In genomic region chr19:11256189-11256588, GRCh38 we compare ENCODE assay signal across 18 cellular contexts. TPM values are rescaled to one million over a fixed set of nuclear protein-coding genes. Genes with fewer than 3 reads are reported as not detected.
A peak's percentile ranks its signal among the peaks of the same experiment; 100 is the strongest.
DNase-seq lines count a peak whose midpoint lies in the region; ATAC-seq, FAIRE-seq and TF ChIP-seq lines count a peak whose summit lies in the region.
"Had no signal": no experiment of that assay in that cellular context is flagged by ENCODE, and none has a peak within 500 bp of the region (broad histone marks: within the 10 kb centered on the region; RNA-seq: fewer than 3 reads in every experiment).

No MANE protein-coding gene starts in this region.

- RAD21 ChIA-PET in GM12878 (lab: Charles Lee; ENCODE audit: unreplicated experiment): no interaction called here

- H3K27ac ChIP-seq in AG04450 (ENCODE audit: low read depth, low read length) (peak overlapping the region; percentile 21), GM12878 (ENCODE audit: control insufficient read depth, insufficient read depth) (no peak overlapping the region)
- H3K27ac ChIP-seq: GM23248, neutrophil had no signal

- no peak for FAIRE-seq in GM12878 (lab: Jason Lieb, UNC)
- FAIRE-seq: A204.1, GM12892 had no signal

- H3K27me3 Mint-ChIP-seq in nephron progenitor cell (ENCODE audit: low read depth, poor library complexity): peaks cover 4% of the 10 kb centered on the region

- no peak overlapping the region for H3K4me3 ChIP-seq in AG04450 (ENCODE audit: low read depth, low read length)
- no peak overlapping the region for H3K4me3 ChIP-seq in GM12878
- H3K4me3 ChIP-seq: GM23248 had no signal

- no TSS peak for BruUV-seq in GM12878 (replicated peaks; lab: Mats Ljungman, UMichigan)

- no peaks in the 10 kb centered on the region for H3K9me3 ChIP-seq in AG04450 (ENCODE audit: control insufficient read depth, insufficient read depth, low read length)
- H3K9me3 ChIP-seq in GM12878 (replicated peaks; ENCODE audit: control insufficient read depth, insufficient read depth, low read length): no peaks in the 10 kb centered on the region
- H3K9me3 ChIP-seq: neutrophil had no signal

- H3K4me3 Mint-ChIP-seq in nephron progenitor cell: no peak overlapping the region
- H3K4me3 Mint-ChIP-seq: CD4-positive, alpha-beta memory T cell had no signal

- peaks cover 22% of the 10 kb centered on the region for H3K4me1 Mint-ChIP-seq in nephron progenitor cell
- H3K4me1 Mint-ChIP-seq: CD4-positive, alpha-beta memory T cell had no signal

- peaks cover 3% of the 10 kb centered on the region for H3K36me3 Mint-ChIP-seq in nephron progenitor cell (ENCODE audit: low read depth)
- H3K36me3 Mint-ChIP-seq: CD4-positive, alpha-beta memory T cell had no signal

- no peaks in the 10 kb centered on the region for H3K79me2 ChIP-seq in GM12878 (ENCODE audit: control insufficient read depth, insufficient read depth, low read length)

- H3K9ac ChIP-seq in GM12878 (ENCODE audit: control insufficient read depth, insufficient read depth, low read length): no peak overlapping the region
- H3K9ac ChIP-seq: GM23248 had no signal

- TF ChIP-seq CTCF in AG04450 (IDR thresholded peaks at IDR 0.05; ENCODE audit: low read depth, low read length) (no peak), GM12878 (IDR thresholded peaks at IDR 0.05 in 2 of 3, conservative IDR thresholded peaks at IDR 0.05 in 1 of 3; ENCODE audit: control insufficient read depth in 2 of 3, extremely low read depth in 1 of 3, insufficient read depth in 1 of 3, low read depth in 3 of 3, low read length in 3 of 3) (no peak), nephron progenitor cell (IDR thresholded peaks at IDR 0.05) (no peak)

- H3K9me3 Mint-ChIP-seq in nephron progenitor cell: no peaks in the 10 kb centered on the region

- H4K20me1 ChIP-seq in GM12878 (ENCODE audit: control insufficient read depth, insufficient read depth): no peaks in the 10 kb centered on the region; the same call in 1 of the 2 replicates

- POLR2A ChIA-PET in AG04450 (lab: Yijun Ruan, JAX): no interaction called here
- POLR2A ChIA-PET in GM12878 (lab: Charles Lee): interaction anchor here (0.5 kb wide), 2 partner anchors 137 to 259 kb away, joined by 3 to 4 read pairs; no protein-coding TSS in a partner anchor

- no peak for DNase-seq in AG04450 (ENCODE audit: low read depth, low spot score)
- DNase-seq in GM12878 (ENCODE audit: low read depth, low spot score): no peak
- peak; percentile 73 for DNase-seq in Right ventricle myocardium superior
- peak; percentile 45 for DNase-seq in nephron progenitor cell
- no peak for DNase-seq in amygdala (lab: John Stamatoyannopoulos, UW)
- no peak for DNase-seq in SKM-1 treated with dmso at 0.1 percent for 144 hours (lab: John Stamatoyannopoulos, UW; ENCODE audit: unreplicated experiment)
- no peak for DNase-seq in NCI-H345 treated with DMSO at 0.1 percent for 48 hours (lab: John Stamatoyannopoulos, UW; ENCODE audit: unreplicated experiment)
- DNase-seq in SKM-1 (lab: John Stamatoyannopoulos, UW; ENCODE audit: unreplicated experiment): no peak
- DNase-seq: amniotic stem cell; CD4-positive, alpha-beta memory T cell had no signal

- intact Hi-C loops in GM12878 (cut with micrococcal nuclease; ENCODE audit: unreplicated experiment) (no loop called here), Right ventricle myocardium superior (cut with DNase I) (no loop called here)

- TF ChIP-seq POLR2A in GM12878 (IDR thresholded peaks at IDR 0.05; ENCODE audit: low read depth, low read length): no peak

- CTCF ChIA-PET in AG04450 (lab: Charles Lee) (interaction anchor here (0.5 to 1.8 kb wide), 6 partner anchors 13 to 227 kb away, joined by 3 to 6 read pairs (median 4); no protein-coding TSS in a partner anchor), GM12878 (lab: Yijun Ruan, JAX) (interaction anchor here (0.6 to 2.4 kb wide), 4 partner anchors 8 to 1735 kb away, joined by 3 to 6 read pairs (median 4); no protein-coding TSS in a partner anchor)

- no peak overlapping the region for H2AFZ ChIP-seq in GM12878 (ENCODE audit: control insufficient read depth, low read depth, low read length)
- H2AFZ ChIP-seq: GM23248 had no signal

- in situ Hi-C loops in GM12878 (cut with MboI): no loop called here

- ATAC-seq in GM12878: peak; percentile 34; the same call in 2 of the 3 replicates
- peak; percentile 76 for ATAC-seq in Right ventricle myocardium superior (ENCODE audit: poor library complexity)

- no peak overlapping the region for H3K27ac Mint-ChIP-seq in nephron progenitor cell

- no peak for TF ChIP-seq EP300 in GM12878 (IDR thresholded peaks at IDR 0.05; ENCODE audit: borderline replicate concordance in 1 of 2, control insufficient read depth in 1 of 2, low read depth in 2 of 2, low read length in 2 of 2)

- TF ChIP-seq RAD21 in GM12878 (IDR thresholded peaks at IDR 0.05; ENCODE audit: insufficient read depth, low read depth, low read length): no peak

- SMC1A ChIA-PET in GM12878 (lab: Charles Lee; ENCODE audit: uncharacterized antibody, unreplicated experiment): interaction anchor here (0.6 to 0.8 kb wide), 2 partner anchors 30 to 319 kb away, joined by 3 to 4 read pairs; no protein-coding TSS in a partner anchor

- WGBS in GM12878 (ENCODE audit: insufficient coverage, insufficient replicate concordance, low lambda C conversion rate, missing lambda C conversion rate): 13% methylated on average over 7 of the region's 7 CpGs

- no peaks in the 10 kb centered on the region for H3K4me1 ChIP-seq in GM12878 (ENCODE audit: control insufficient read depth, insufficient read depth, low read length)

- no peaks in the 10 kb centered on the region for H3K36me3 ChIP-seq in GM12878 (ENCODE audit: control insufficient read depth in 2 of 2, insufficient read depth in 2 of 2, low read length in 1 of 2)
- H3K36me3 ChIP-seq: neutrophil had no signal

- H3K4me2 ChIP-seq in GM12878 (ENCODE audit: control insufficient read depth, insufficient read depth): no peak overlapping the region

- H3K27me3 ChIP-seq in AG04450 (ENCODE audit: control insufficient read depth, insufficient read depth, low read length) (no peaks in the 10 kb centered on the region), GM12878 (replicated peaks in 1 of 2; ENCODE audit: control insufficient read depth in 2 of 2, insufficient read depth in 2 of 2, low read length in 1 of 2) (no peaks in the 10 kb centered on the region)

RNA-seq across cellular contexts. Expression of gene DOCK6, which starts 6.1 kb away (rescaled TPM):
- polyA plus RNA-seq in AG04450 (2011; rRNA removed) (8.9 and 14.0 TPM in 2 replicates), GM12878 (2011; rRNA removed) (3.0 and 5.8 TPM in 2 replicates), GM12878 (2014; fragmentation: Illumina TruSeq; extraction: Trizol) (0.84 and 2.8 TPM in 2 replicates), GM12878 (2014; fragmentation: Nextera tagmentation; extraction: Ambion mirVana) (1 to 10 TPM in 1 of 2 experiments, under 1 TPM in 1; 0.76 to 1.8 TPM), GM12878 (2014; rRNA removed) (9.4 and 10.4 TPM in 2 replicates), GM12878 (2016; fragmentation: Nextera tagmentation; extraction: Ambion mirVana) (1 to 10 TPM; 4.5 to 5.4 TPM)
- polyA minus RNA-seq in AG04450 (2011; rRNA and poly(A)+ RNA removed): 12.6 and 19.7 TPM in 2 replicates
- 83.2 and 86.5 TPM in 2 replicates for total RNA-seq in GM12878 (2013; cell fraction: nucleolus; rRNA removed)
- total RNA-seq in GM12878 (2014; rRNA removed) (5.0 TPM in 2 replicates), GM12878 (2014; rRNA removed; fragmentation: Illumina TruSeq; extraction: Trizol) (2.9 and 3.1 TPM in 2 replicates), GM12878 (2021) (23.2 and 24.8 TPM in 2 replicates), Right ventricle myocardium superior (32.0 TPM)
- 13.6 TPM for polyA plus RNA-seq in GM12878 (2011; ENCODE audit: low read depth)
- 7.0 and 7.5 TPM in 2 replicates for polyA plus RNA-seq in GM12878 (2011; cell fraction: cytosol; rRNA removed)
- polyA plus RNA-seq in GM12878 (2011; cell fraction: nucleus; rRNA removed): 46.5 and 55.2 TPM in 2 replicates
- polyA plus RNA-seq in GM12878 (2012): 14.6 and 17.2 TPM in 2 replicates
- polyA minus RNA-seq in GM12878 (2011; rRNA and poly(A)+ RNA removed): 6.1 and 11.0 TPM in 2 replicates
- polyA minus RNA-seq in GM12878 (2011; cell fraction: cytosol; rRNA and poly(A)+ RNA removed): 6.9 and 9.2 TPM in 2 replicates
- polyA minus RNA-seq in GM12878 (2011; cell fraction: nucleus; rRNA and poly(A)+ RNA removed): 9.7 and 12.2 TPM in 2 replicates
- polyA plus RNA-seq: CD4-positive, alpha-beta memory T cell had no signal

RNA-seq across cellular contexts. Expression of gene ANGPTL8, which starts 16.8 kb away (rescaled TPM):
- polyA plus RNA-seq in AG04450 (2011; rRNA removed) (not detected in 2 replicates), GM12878 (2011; rRNA removed) (not detected in 2 replicates), GM12878 (2014; fragmentation: Illumina TruSeq; extraction: Trizol) (not detected in 2 replicates), GM12878 (2014; fragmentation: Nextera tagmentation; extraction: Ambion mirVana) (not detected), GM12878 (2014; rRNA removed) (not detected in 2 replicates), GM12878 (2016; fragmentation: Nextera tagmentation; extraction: Ambion mirVana) (not detected)
- polyA minus RNA-seq in AG04450 (2011; rRNA and poly(A)+ RNA removed): not detected in 2 replicates
- not detected in 2 replicates for total RNA-seq in GM12878 (2013; cell fraction: nucleolus; rRNA removed)
- total RNA-seq in GM12878 (2014; rRNA removed) (not detected in 2 replicates), GM12878 (2014; rRNA removed; fragmentation: Illumina TruSeq; extraction: Trizol) (not detected in 2 replicates), GM12878 (2021) (not detected in 2 replicates), Right ventricle myocardium superior (0.40 TPM)
- not detected for polyA plus RNA-seq in GM12878 (2011; ENCODE audit: low read depth)
- polyA plus RNA-seq in GM12878 (2011; cell fraction: cytosol; rRNA removed): not detected in 2 replicates
- polyA plus RNA-seq in GM12878 (2011; cell fraction: nucleus; rRNA removed): not detected in 2 replicates
- not detected in 2 replicates for polyA plus RNA-seq in GM12878 (2012)
- polyA minus RNA-seq in GM12878 (2011; rRNA and poly(A)+ RNA removed): not detected in 2 replicates
- not detected in 2 replicates for polyA minus RNA-seq in GM12878 (2011; cell fraction: cytosol; rRNA and poly(A)+ RNA removed)
- not detected in 2 replicates for polyA minus RNA-seq in GM12878 (2011; cell fraction: nucleus; rRNA and poly(A)+ RNA removed)
- total RNA-seq: CD4-positive, alpha-beta memory T cell; NCI-H460; OCI-LY7; T-helper 1 cell treated with Interleukin-12 subunit alpha and Interleukin-12 subunit beta and Interleukin-4 antibody, amounts not matched to agents 30 ng/mL and 1 ng/mL, for 36 hours had no signal
- polyA plus RNA-seq: CD4-positive, alpha-beta memory T cell; GM23248 had no signal

RNA-seq across cellular contexts. Expression of gene TSPAN16, which starts 39.8 kb away (rescaled TPM):
- polyA plus RNA-seq in AG04450 (2011; rRNA removed) (not detected in 2 replicates), GM12878 (2011; rRNA removed) (not detected in 2 replicates), GM12878 (2014; fragmentation: Illumina TruSeq; extraction: Trizol) (not detected in 2 replicates), GM12878 (2014; fragmentation: Nextera tagmentation; extraction: Ambion mirVana) (not detected), GM12878 (2014; rRNA removed) (not detected in 2 replicates), GM12878 (2016; fragmentation: Nextera tagmentation; extraction: Ambion mirVana) (not detected)
- not detected in 2 replicates for polyA minus RNA-seq in AG04450 (2011; rRNA and poly(A)+ RNA removed)
- not detected in 2 replicates for total RNA-seq in GM12878 (2013; cell fraction: nucleolus; rRNA removed)
- total RNA-seq in GM12878 (2014; rRNA removed) (not detected in 2 replicates), GM12878 (2014; rRNA removed; fragmentation: Illumina TruSeq; extraction: Trizol) (not detected in 2 replicates), GM12878 (2021) (not detected in 2 replicates), Right ventricle myocardium superior (not detected)
- polyA plus RNA-seq in GM12878 (2011; ENCODE audit: low read depth): not detected
- not detected in 2 replicates for polyA plus RNA-seq in GM12878 (2011; cell fraction: cytosol; rRNA removed)
- polyA plus RNA-seq in GM12878 (2011; cell fraction: nucleus; rRNA removed): not detected in 2 replicates
- not detected in 2 replicates for polyA plus RNA-seq in GM12878 (2012)
- not detected in 2 replicates for polyA minus RNA-seq in GM12878 (2011; rRNA and poly(A)+ RNA removed)
- polyA minus RNA-seq in GM12878 (2011; cell fraction: cytosol; rRNA and poly(A)+ RNA removed): not detected in 2 replicates
- not detected in 2 replicates for polyA minus RNA-seq in GM12878 (2011; cell fraction: nucleus; rRNA and poly(A)+ RNA removed)
- total RNA-seq: CD4-positive, alpha-beta memory T cell; GM23248; liver; NCI-H460; OCI-LY7; T-helper 1 cell treated with Interleukin-12 subunit alpha and Interleukin-12 subunit beta and Interleukin-4 antibody, amounts not matched to agents 30 ng/mL and 1 ng/mL, for 36 hours had no signal
- polyA plus RNA-seq: CD4-positive, alpha-beta memory T cell; GM23248; liver had no signal

RNA-seq across cellular contexts. Expression of gene KANK2, which starts 58.8 kb away (rescaled TPM):
- 83.2 and 147 TPM in 2 replicates for polyA plus RNA-seq in AG04450 (2011; rRNA removed)
- polyA minus RNA-seq in AG04450 (2011; rRNA and poly(A)+ RNA removed): 104 and 195 TPM in 2 replicates
- total RNA-seq in GM12878 (2013; cell fraction: nucleolus; rRNA removed): 23.9 and 26.1 TPM in 2 replicates
- total RNA-seq in GM12878 (2014; rRNA removed): 25.9 and 28.2 TPM in 2 replicates
- total RNA-seq in GM12878 (2014; rRNA removed; fragmentation: Illumina TruSeq; extraction: Trizol): 17.4 and 18.9 TPM in 2 replicates
- 31.9 and 32.9 TPM in 2 replicates for total RNA-seq in GM12878 (2021)
- 10.1 TPM for polyA plus RNA-seq in GM12878 (2011; ENCODE audit: low read depth)
- 5.4 and 10.8 TPM in 2 replicates for polyA plus RNA-seq in GM12878 (2011; rRNA removed)
- 15.1 and 19.4 TPM in 2 replicates for polyA plus RNA-seq in GM12878 (2011; cell fraction: cytosol; rRNA removed)
- 7.4 and 12.1 TPM in 2 replicates for polyA plus RNA-seq in GM12878 (2011; cell fraction: nucleus; rRNA removed)
- polyA plus RNA-seq in GM12878 (2012): 13.4 and 16.1 TPM in 2 replicates
- 21.9 and 33.0 TPM in 2 replicates for polyA plus RNA-seq in GM12878 (2014; fragmentation: Illumina TruSeq; extraction: Trizol)
- polyA plus RNA-seq in GM12878 (2014; fragmentation: Nextera tagmentation; extraction: Ambion mirVana): 1 to 10 TPM; 4.9 to 7.3 TPM
- 19.4 and 23.3 TPM in 2 replicates for polyA plus RNA-seq in GM12878 (2014; rRNA removed)
- polyA plus RNA-seq in GM12878 (2016; fragmentation: Nextera tagmentation; extraction: Ambion mirVana): 10 to 100 TPM; 17.1 to 23.2 TPM
- polyA minus RNA-seq in GM12878 (2011; rRNA and poly(A)+ RNA removed): 10.5 and 23.3 TPM in 2 replicates
- polyA minus RNA-seq in GM12878 (2011; cell fraction: cytosol; rRNA and poly(A)+ RNA removed): 9.1 and 13.2 TPM in 2 replicates
- polyA minus RNA-seq in GM12878 (2011; cell fraction: nucleus; rRNA and poly(A)+ RNA removed): 2.2 and 6.3 TPM in 2 replicates
- total RNA-seq in Right ventricle myocardium superior: 383 TPM

Comparison
In these comparisons a context has a peak if more than half of its experiments do, and no peak if none do; other contexts are left out.
1. DNase-seq: peak in Right ventricle myocardium superior (single experiment) and nephron progenitor cell (single experiment); none in AG04450 (single experiment), GM12878 (single experiment), amygdala (0 of 56), SKM-1 treated with dmso at 0.1 percent for 144 hours (single experiment), NCI-H345 treated with DMSO at 0.1 percent for 48 hours (single experiment) and SKM-1 (single experiment).